In genomic region chr3:5039585-5039984, GRCh38 we compare ENCODE assay signal across 18 cellular contexts.
"Had no signal": no experiment of that assay in that cellular context is flagged by ENCODE, and none has a peak within 500 bp of the region (broad histone marks: within the 10 kb centered on the region; RNA-seq: fewer than 3 reads in every experiment).

No MANE protein-coding gene starts in this region.

- H3K9me3 Mint-ChIP-seq: memory B cell; naive B cell; stimulated activated memory B cell treated with anti-CD40 and anti-IgM and Interleukin-4, amounts not matched to agents 10 μg/mL and 1 μg/mL and 100 μg/mL, for 72 hours; stimulated activated naive CD8-positive, alpha-beta T cell treated with anti-CD3 and anti-CD28 coated beads, Interleukin-15, Interleukin-2, amounts not matched to agents 100 ng/mL and 50 ng/mL, for 24 hours had no signal

- ATAC-seq: left lobe of liver; mucosa of descending colon; psoas muscle; right cardiac atrium; stimulated activated memory B cell treated with anti-CD40 and anti-IgM and Interleukin-4, amounts not matched to agents 10 μg/mL and 1 μg/mL and 100 μg/mL, for 72 hours had no signal

- H3K27ac Mint-ChIP-seq: memory B cell; stimulated activated memory B cell treated with anti-CD40 and anti-IgM and Interleukin-4, amounts not matched to agents 10 μg/mL and 1 μg/mL and 100 μg/mL, for 72 hours; stimulated activated naive CD8-positive, alpha-beta T cell treated with anti-CD3 and anti-CD28 coated beads, Interleukin-15, Interleukin-2, amounts not matched to agents 100 ng/mL and 50 ng/mL, for 24 hours had no signal

- H3K4me3 Mint-ChIP-seq: memory B cell; naive B cell; stimulated activated memory B cell treated with anti-CD40 and anti-IgM and Interleukin-4, amounts not matched to agents 10 μg/mL and 1 μg/mL and 100 μg/mL, for 72 hours; stimulated activated naive CD8-positive, alpha-beta T cell treated with anti-CD3 and anti-CD28 coated beads, Interleukin-15, Interleukin-2, amounts not matched to agents 100 ng/mL and 50 ng/mL, for 24 hours had no signal

- H3K36me3 Mint-ChIP-seq: memory B cell; naive B cell; stimulated activated memory B cell treated with anti-CD40 and anti-IgM and Interleukin-4, amounts not matched to agents 10 μg/mL and 1 μg/mL and 100 μg/mL, for 72 hours had no signal

- DNase-seq: dorsolateral prefrontal cortex; effector CD4-positive, alpha-beta T cell; hypothalamus; mucosa of descending colon; naive B cell; occipital lobe; ovary; posterior cingulate gyrus; psoas muscle; right cardiac atrium; sigmoid colon; stimulated activated CD4-positive, alpha-beta T cell treated with anti-CD3 and anti-CD28 coated beads, Interleukin-2, amount 100 ng/mL, for 24 hours; stimulated activated CD4-positive, alpha-beta T cell treated with anti-CD3 and anti-CD28 coated beads, Interleukin-4, amount 100 ng/mL, for 24 hours; upper lobe of left lung had no signal

- H3K27me3 Mint-ChIP-seq: memory B cell; naive B cell; stimulated activated memory B cell treated with anti-CD40 and anti-IgM and Interleukin-4, amounts not matched to agents 10 μg/mL and 1 μg/mL and 100 μg/mL, for 72 hours; stimulated activated naive CD8-positive, alpha-beta T cell treated with anti-CD3 and anti-CD28 coated beads, Interleukin-15, Interleukin-2, amounts not matched to agents 100 ng/mL and 50 ng/mL, for 24 hours had no signal
